8 cellular contexts compared by ENCODE assay signal in genomic region chr22:20265772-20266666, GRCh38. TPM values are rescaled to one million over a fixed set of nuclear protein-coding genes. Genes with fewer than 3 reads are reported as not detected.
A peak's percentile ranks its signal among the peaks of the same experiment; 100 is the strongest.
DNase-seq lines count a peak whose midpoint lies in the region; ATAC-seq, FAIRE-seq and TF ChIP-seq lines count a peak whose summit lies in the region.
"Not testable (repeated sequence)": the region's sequence is repeated elsewhere in the genome, so short reads cannot be mapped to it uniquely, and the experiment has no call there.

No MANE protein-coding gene starts in this region.

- not testable (repeated sequence) for H2BK12ac ChIP-seq in neuronal stem cell (ENCODE audit: low read length)

- not testable (repeated sequence) for TF ChIP-seq EP300 in HepG2 (IDR thresholded peaks at IDR 0.05; ENCODE audit: low read depth in 2 of 2, low read length in 2 of 2); HepG2 (CRISPR knock-in tag; IDR thresholded peaks at IDR 0.05; ENCODE audit: borderline replicate concordance)

- POLR2A ChIA-PET in T-cell (lab: Charles Lee); activated CD8-positive, alpha-beta T cell treated with anti-CD3 and anti-CD28 coated beads, Interleukin-2, amount 10 ng/mL, durations not matched to agents 7 days and 5 days (lab: Charles Lee); HepG2 (lab: Yijun Ruan, JAX): not testable (repeated sequence)

- not testable (repeated sequence) for H2AFZ ChIP-seq in astrocyte (ENCODE audit: low read depth, low read length); HepG2 (ENCODE audit: low read length); neuronal stem cell (ENCODE audit: low read length)

- intact Hi-C loops in HepG2 (cut with micrococcal nuclease; ENCODE audit: unreplicated experiment), result loop anchor here (10.0 kb wide), 1 partner anchor 921 kb away; no protein-coding TSS in a partner anchor

- not testable (repeated sequence) for DNase-seq in GM12891 (ENCODE audit: insufficient read length, low spot score); T-cell; activated CD8-positive, alpha-beta T cell treated with anti-CD3 and anti-CD28 coated beads, Interleukin-2, amount 10 ng/mL, durations not matched to agents 7 days and 5 days; astrocyte (ENCODE audit: low read depth); HepG2 (ENCODE audit: low spot score); neuronal stem cell (ENCODE audit: low spot score)

- H2BK15ac ChIP-seq in neuronal stem cell (ENCODE audit: low read length), result not testable (repeated sequence)

- CTCF ChIA-PET in T-cell (lab: Charles Lee); activated CD8-positive, alpha-beta T cell treated with anti-CD3 and anti-CD28 coated beads, Interleukin-2, amount 10 ng/mL, durations not matched to agents 7 days and 5 days (lab: Charles Lee); HepG2 (lab: Yijun Ruan, JAX; ENCODE audit: low intra/inter-chr PET ratio, low total read pairs): not testable (repeated sequence)

- H3K9me3 Mint-ChIP-seq in T-cell; activated CD8-positive, alpha-beta T cell treated with anti-CD3 and anti-CD28 coated beads, Interleukin-2, amount 10 ng/mL, durations not matched to agents 7 days and 5 days (ENCODE audit: insufficient read depth); astrocyte (ENCODE audit: unreplicated experiment): not testable (repeated sequence)

- peak overlapping the region; percentile 98 for H3K4me2 ChIP-seq in BLaER1
- not testable (repeated sequence) for H3K4me2 ChIP-seq in astrocyte (ENCODE audit: low read length); HepG2 (ENCODE audit: low read depth, low read length); neuronal stem cell (ENCODE audit: insufficient read depth, low read length, poor library complexity, severe bottlenecking)

- H3K27ac ChIP-seq in BLaER1 (peak overlapping the region; percentile 62; the same call in 1 of the 2 replicates), cingulate gyrus (ENCODE audit: low read depth, low read length) (peak overlapping the region; percentile 85)
- H3K27ac ChIP-seq in astrocyte (ENCODE audit: low read depth, low read length); HepG2 (ENCODE audit: extremely low read length, insufficient read depth, low read length); neuronal stem cell (replicated peaks; ENCODE audit: low read length): not testable (repeated sequence)

- BruUV-seq in HepG2 (replicated peaks; lab: Mats Ljungman, UMichigan), result not testable (repeated sequence)

- not testable (repeated sequence) for TF ChIP-seq POLR2A in GM12891 (IDR thresholded peaks at IDR 0.05; ENCODE audit: low read depth, low read length); HepG2 (IDR thresholded peaks at IDR 0.05; ENCODE audit: insufficient read depth in 1 of 2, low read depth in 2 of 2, low read length in 2 of 2)

- peaks cover 2 to 11% (median 7%) of the 10 kb centered on the region in 3 donors for H3K4me1 Mint-ChIP-seq in T-cell
- H3K4me1 Mint-ChIP-seq in activated CD8-positive, alpha-beta T cell treated with anti-CD3 and anti-CD28 coated beads, Interleukin-2, amount 10 ng/mL, durations not matched to agents 7 days and 5 days (ENCODE audit: low read depth); astrocyte (ENCODE audit: low read depth, unreplicated experiment): not testable (repeated sequence)

- H3K36me3 Mint-ChIP-seq in T-cell; activated CD8-positive, alpha-beta T cell treated with anti-CD3 and anti-CD28 coated beads, Interleukin-2, amount 10 ng/mL, durations not matched to agents 7 days and 5 days (ENCODE audit: low read depth); astrocyte (ENCODE audit: low read depth, unreplicated experiment): not testable (repeated sequence)

- H2BK120ac ChIP-seq in neuronal stem cell (ENCODE audit: low read depth, low read length), result not testable (repeated sequence)

- not testable (repeated sequence) for H2BK5ac ChIP-seq in neuronal stem cell (ENCODE audit: low read length)

- H3K4ac ChIP-seq in neuronal stem cell (ENCODE audit: low read length), result not testable (repeated sequence)

- H3K4me3 ChIP-seq in BLaER1, result peak overlapping the region; percentile 91
- H3K4me3 ChIP-seq in astrocyte (ENCODE audit: insufficient read depth, low read depth, low read length); HepG2 (replicated peaks in 1 of 3; ENCODE audit: insufficient read depth in 1 of 3, low read depth in 2 of 3, low read length in 3 of 3); neuronal stem cell (ENCODE audit: low read length in 2 of 2): not testable (repeated sequence)

- H3K79me2 ChIP-seq in astrocyte (ENCODE audit: insufficient read depth, low read length); HepG2 (ENCODE audit: insufficient read depth, low read length): not testable (repeated sequence)

- not testable (repeated sequence) for H3K36me3 ChIP-seq in BLaER1; astrocyte (ENCODE audit: insufficient read depth, low read length); HepG2 (replicated peaks in 1 of 2; ENCODE audit: control insufficient read depth in 1 of 2, insufficient read depth in 2 of 2, low read length in 2 of 2); neuronal stem cell (replicated peaks in 1 of 2; ENCODE audit: control insufficient read depth in 2 of 2, insufficient read depth in 2 of 2, low read length in 2 of 2)

- H3K23ac ChIP-seq in neuronal stem cell (ENCODE audit: low read depth, low read length, poor library complexity), result peak overlapping the region; percentile 98

- not testable (repeated sequence) for H3K18ac ChIP-seq in neuronal stem cell (ENCODE audit: low read length)

- FAIRE-seq in GM12891 (lab: Jason Lieb, UNC), result peak; percentile 61
- not testable (repeated sequence) for FAIRE-seq in astrocyte (lab: Jason Lieb, UNC); HepG2 (lab: Jason Lieb, UNC)

- 29% methylated on average over 3 of the region's 15 CpGs for WGBS in HepG2 (ENCODE audit: low lambda C conversion rate)
- no CpG with 5 or more reads among the region's 15 CpGs for WGBS in neuronal stem cell (ENCODE audit: extremely low coverage in 2 of 2, insufficient read length in 2 of 2, insufficient replicate concordance in 1 of 2), 2 donors

- TF ChIP-seq CTCF in astrocyte (IDR thresholded peaks at IDR 0.05; ENCODE audit: insufficient read depth, low read depth, low read length); HepG2 (CRISPR knock-in tag; IDR thresholded peaks at IDR 0.05): not testable (repeated sequence)

- H4K91ac ChIP-seq in neuronal stem cell (ENCODE audit: low read depth, low read length, poor library complexity), result not testable (repeated sequence)

- ATAC-seq in T-cell (replicated peaks in 1 of 4); activated CD8-positive, alpha-beta T cell treated with anti-CD3 and anti-CD28 coated beads, Interleukin-2, amount 10 ng/mL, durations not matched to agents 7 days and 5 days; HepG2: not testable (repeated sequence)

- not testable (repeated sequence) for TF ChIP-seq RAD21 in HepG2 (CRISPR knock-in tag; IDR thresholded peaks at IDR 0.05)

- in situ Hi-C loops in HepG2 (cut with HindIII; ENCODE audit: extremely low pct_ligation_motif_present, low pct_unique_long_range_greater_than_20kb), result not testable (repeated sequence)

- not testable (repeated sequence) for H4K8ac ChIP-seq in neuronal stem cell (ENCODE audit: low read depth, low read length)

- 0 out of 2 replicates have a peak overlapping the region, but pooled peaks have one; percentile 87 for H3K9ac ChIP-seq in BLaER1
- not testable (repeated sequence) for H3K9ac ChIP-seq in astrocyte (ENCODE audit: low read length); HepG2 (ENCODE audit: insufficient read depth, low read depth, low read length); neuronal stem cell (ENCODE audit: low read depth, low read length, poor library complexity)

- peaks cover 18% of the 10 kb centered on the region for H3K79me1 ChIP-seq in neuronal stem cell (ENCODE audit: low read depth, low read length)

- not testable (repeated sequence) for H3K9me3 ChIP-seq in BLaER1; astrocyte (ENCODE audit: insufficient read depth, low read depth, low read length); HepG2 (ENCODE audit: low read length); neuronal stem cell (replicated peaks in 1 of 2; ENCODE audit: control insufficient read depth in 2 of 2, insufficient read depth in 1 of 2, low read depth in 1 of 2, low read length in 2 of 2)

- not testable (repeated sequence) for H3K27me3 Mint-ChIP-seq in T-cell; activated CD8-positive, alpha-beta T cell treated with anti-CD3 and anti-CD28 coated beads, Interleukin-2, amount 10 ng/mL, durations not matched to agents 7 days and 5 days (ENCODE audit: low read depth)
- H3K27me3 Mint-ChIP-seq in astrocyte (ENCODE audit: low read depth, unreplicated experiment), result peaks cover 21% of the 10 kb centered on the region

- peak overlapping the region in 2 of 3 donors; percentile 47 to 49 for H3K4me3 Mint-ChIP-seq in T-cell
- peak overlapping the region; percentile 15 for H3K4me3 Mint-ChIP-seq in activated CD8-positive, alpha-beta T cell treated with anti-CD3 and anti-CD28 coated beads, Interleukin-2, amount 10 ng/mL, durations not matched to agents 7 days and 5 days
- peak overlapping the region; percentile 57 for H3K4me3 Mint-ChIP-seq in astrocyte (ENCODE audit: unreplicated experiment)

- not testable (repeated sequence) for H2AK5ac ChIP-seq in neuronal stem cell (ENCODE audit: low read depth, low read length)

- H3K4me1 ChIP-seq in BLaER1 (peaks cover 88% of the 10 kb centered on the region), HepG2 (ENCODE audit: insufficient read depth, low read length) (peaks cover 18% of the 10 kb centered on the region), neuronal stem cell (ENCODE audit: control insufficient read depth in 2 of 2, insufficient read depth in 1 of 2, low read depth in 1 of 2, low read length in 2 of 2) (peaks cover 24 to 25% of the 10 kb centered on the region in 2 donors)
- H3K4me1 ChIP-seq in astrocyte (ENCODE audit: insufficient read depth, low read length), result not testable (repeated sequence)

- H4K20me1 ChIP-seq in BLaER1, result peaks cover 68% of the 10 kb centered on the region
- H4K20me1 ChIP-seq in astrocyte (ENCODE audit: insufficient read depth, low read length); HepG2 (ENCODE audit: insufficient read depth, low read length): not testable (repeated sequence)

- not testable (repeated sequence) for H3K27ac Mint-ChIP-seq in T-cell; astrocyte (ENCODE audit: unreplicated experiment)
- H3K27ac Mint-ChIP-seq in activated CD8-positive, alpha-beta T cell treated with anti-CD3 and anti-CD28 coated beads, Interleukin-2, amount 10 ng/mL, durations not matched to agents 7 days and 5 days, result peak overlapping the region; percentile 28

- not testable (repeated sequence) for H3K27me3 ChIP-seq in BLaER1; astrocyte (ENCODE audit: insufficient read depth, low read length); neuronal stem cell (ENCODE audit: control insufficient read depth in 3 of 3, insufficient read depth in 3 of 3, low read depth in 1 of 3, low read length in 3 of 3)
- H3K27me3 ChIP-seq in HepG2 (ENCODE audit: control insufficient read depth in 1 of 2, insufficient read depth in 2 of 2, low read length in 2 of 2), result peaks cover 5 to 55% of the 10 kb centered on the region in 2 experiments; a peak in 4 of 5 replicates

- H3K14ac ChIP-seq in neuronal stem cell (ENCODE audit: low read length), result not testable (repeated sequence)

RNA-seq across cellular contexts. Expression of gene RTN4R, which starts 2.1 kb away (rescaled TPM):
- 0.35 TPM for polyA plus RNA-seq in GM12891 (2012; ENCODE audit: low read depth, missing spikeins)
- total RNA-seq in T-cell, result 1 to 10 TPM in 3 of 5 donors, under 1 TPM in 2; 0.33 to 4.1 (median 2.5) TPM
- 1 to 10 TPM; 3.7 to 3.8 TPM for total RNA-seq in activated CD8-positive, alpha-beta T cell treated with anti-CD3 and anti-CD28 coated beads, Interleukin-2, amount 10 ng/mL, durations not matched to agents 7 days and 5 days
- 1.9 and 2.9 TPM in 2 replicates for total RNA-seq in astrocyte
- 0.11 and 0.22 TPM in 2 replicates for total RNA-seq in HepG2 (2016; rRNA removed; fragmentation: Illumina TruSeq; extraction: Trizol)
- total RNA-seq in HepG2 (2016; cell fraction: cytosol; rRNA removed; fragmentation: Illumina TruSeq; extraction: Trizol; ENCODE audit: low read depth), result 0.20 and 0.35 TPM in 2 replicates
- 0.10 and 0.35 TPM in 2 replicates for total RNA-seq in HepG2 (2016; cell fraction: insoluble cytoplasmic fraction; rRNA removed; fragmentation: Illumina TruSeq; extraction: Trizol)
- 0.49 and 0.93 TPM in 2 replicates for total RNA-seq in HepG2 (2016; cell fraction: membrane; rRNA removed; fragmentation: Illumina TruSeq; extraction: Trizol)
- total RNA-seq in HepG2 (2016; cell fraction: nucleus; rRNA removed; fragmentation: Illumina TruSeq; extraction: Trizol), result 0.65 TPM in 1 of 2 replicates, not detected in the other
- polyA plus RNA-seq in HepG2 (2011; rRNA removed), result 0.54 and 0.77 TPM in 2 replicates
- 0.36 and 1.4 TPM in 2 replicates for polyA plus RNA-seq in HepG2 (2011; cell fraction: cytosol; rRNA removed)
- polyA plus RNA-seq in HepG2 (2011; cell fraction: nucleus; rRNA removed), result 0.54 and 1.4 TPM in 2 replicates
- polyA plus RNA-seq in HepG2 (2012), result 0.07 and 0.17 TPM in 2 replicates
- polyA plus RNA-seq in HepG2 (2016; cell fraction: cytosol; fragmentation: Illumina TruSeq; extraction: Trizol; ENCODE audit: low read depth), result 0.42 and 0.51 TPM in 2 replicates
- 0.57 and 0.67 TPM in 2 replicates for polyA plus RNA-seq in HepG2 (2016; cell fraction: insoluble cytoplasmic fraction; fragmentation: Illumina TruSeq; extraction: Trizol; ENCODE audit: low read depth)
- polyA plus RNA-seq in HepG2 (2016; cell fraction: membrane; fragmentation: Illumina TruSeq; extraction: Trizol; ENCODE audit: low read depth), result 0.86 and 1.3 TPM in 2 replicates
- polyA plus RNA-seq in HepG2 (2016; cell fraction: nucleus; fragmentation: Illumina TruSeq; extraction: Trizol; ENCODE audit: insufficient read depth, low read depth), result 0.70 and 1.5 TPM in 2 replicates
- 2.3 and 4.0 TPM in 2 replicates for polyA minus RNA-seq in HepG2 (2011; rRNA and poly(A)+ RNA removed; ENCODE audit: low replicate concordance)
- 0.99 and 1.4 TPM in 2 replicates for polyA minus RNA-seq in HepG2 (2011; cell fraction: cytosol; rRNA and poly(A)+ RNA removed)
- polyA minus RNA-seq in HepG2 (2011; cell fraction: nucleus; rRNA and poly(A)+ RNA removed), result not detected in 2 replicates
- polyA plus RNA-seq in neuronal stem cell (2013, experiment 1 of 2), result 23.2 TPM
- polyA plus RNA-seq in neuronal stem cell (2013, experiment 2 of 2), result 22.9 TPM

RNA-seq across cellular contexts. Expression of gene DGCR6L, which starts 53.8 kb away (rescaled TPM):
- 15.0 TPM for polyA plus RNA-seq in GM12891 (2012; ENCODE audit: low read depth, missing spikeins)
- total RNA-seq in T-cell (10 to 100 TPM; 34.9 to 50.7 (median 46.7) TPM), astrocyte (33.3 and 33.7 TPM in 2 replicates), HepG2 (2016; rRNA removed; fragmentation: Illumina TruSeq; extraction: Trizol) (28.6 and 35.3 TPM in 2 replicates)
- 10 to 100 TPM; 50.4 to 56.3 TPM for total RNA-seq in activated CD8-positive, alpha-beta T cell treated with anti-CD3 and anti-CD28 coated beads, Interleukin-2, amount 10 ng/mL, durations not matched to agents 7 days and 5 days
- total RNA-seq in HepG2 (2016; cell fraction: cytosol; rRNA removed; fragmentation: Illumina TruSeq; extraction: Trizol; ENCODE audit: low read depth), result 183 and 197 TPM in 2 replicates
- total RNA-seq in HepG2 (2016; cell fraction: insoluble cytoplasmic fraction; rRNA removed; fragmentation: Illumina TruSeq; extraction: Trizol), result 29.9 and 35.6 TPM in 2 replicates
- 126 and 141 TPM in 2 replicates for total RNA-seq in HepG2 (2016; cell fraction: membrane; rRNA removed; fragmentation: Illumina TruSeq; extraction: Trizol)
- 12.8 and 14.2 TPM in 2 replicates for total RNA-seq in HepG2 (2016; cell fraction: nucleus; rRNA removed; fragmentation: Illumina TruSeq; extraction: Trizol)
- polyA plus RNA-seq in HepG2 (2011; rRNA removed), result 17.5 and 21.0 TPM in 2 replicates
- 19.5 and 31.1 TPM in 2 replicates for polyA plus RNA-seq in HepG2 (2011; cell fraction: cytosol; rRNA removed)
- polyA plus RNA-seq in HepG2 (2011; cell fraction: nucleus; rRNA removed), result 16.0 and 19.9 TPM in 2 replicates
- 11.2 and 14.4 TPM in 2 replicates for polyA plus RNA-seq in HepG2 (2012)
- polyA plus RNA-seq in HepG2 (2016; cell fraction: cytosol; fragmentation: Illumina TruSeq; extraction: Trizol; ENCODE audit: low read depth), result 265 and 266 TPM in 2 replicates
- 34.5 and 37.0 TPM in 2 replicates for polyA plus RNA-seq in HepG2 (2016; cell fraction: insoluble cytoplasmic fraction; fragmentation: Illumina TruSeq; extraction: Trizol; ENCODE audit: low read depth)
- polyA plus RNA-seq in HepG2 (2016; cell fraction: membrane; fragmentation: Illumina TruSeq; extraction: Trizol; ENCODE audit: low read depth), result 152 and 154 TPM in 2 replicates
- polyA plus RNA-seq in HepG2 (2016; cell fraction: nucleus; fragmentation: Illumina TruSeq; extraction: Trizol; ENCODE audit: insufficient read depth, low read depth), result 28.6 and 30.7 TPM in 2 replicates
- 13.0 and 13.4 TPM in 2 replicates for polyA minus RNA-seq in HepG2 (2011; rRNA and poly(A)+ RNA removed; ENCODE audit: low replicate concordance)
- 6.3 and 8.1 TPM in 2 replicates for polyA minus RNA-seq in HepG2 (2011; cell fraction: cytosol; rRNA and poly(A)+ RNA removed)
- 3.0 and 4.2 TPM in 2 replicates for polyA minus RNA-seq in HepG2 (2011; cell fraction: nucleus; rRNA and poly(A)+ RNA removed)
- 26.0 TPM for polyA plus RNA-seq in neuronal stem cell (2013, experiment 1 of 2)
- 25.8 TPM for polyA plus RNA-seq in neuronal stem cell (2013, experiment 2 of 2)
